1 cellular context compared by ENCODE assay signal in the genomic region with DNA sequence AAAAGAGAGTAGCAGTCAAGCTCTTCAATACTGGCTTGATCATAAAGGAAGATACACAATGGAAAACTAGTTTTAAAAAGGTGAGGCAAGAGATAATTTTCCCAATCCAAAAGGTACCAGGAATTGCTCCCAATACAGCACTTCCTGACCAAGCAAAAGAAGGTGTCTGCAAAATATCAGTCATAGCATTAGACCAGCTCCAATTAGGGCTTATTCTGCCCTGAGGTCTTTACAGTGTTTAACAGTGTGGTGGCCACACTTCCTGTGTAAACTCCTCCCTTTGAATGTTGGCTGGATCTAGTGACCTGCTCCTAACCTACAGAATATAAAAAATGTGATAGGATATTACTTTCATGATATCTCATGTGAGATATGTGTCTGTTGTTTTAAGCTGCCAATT.
TF ChIP-seq lines count a peak whose summit lies in the region.

No MANE protein-coding gene starts in this region.

TF ChIP-seq in K562, 482 proteins besides CTCF, POLR2A, EP300 and RAD21:
- TF ChIP-seq ELF2 (CRISPR knock-in tag; IDR thresholded peaks at IDR 0.05) (peak; percentile 43; the same call in 1 of the 2 replicates), THRAP3 (IDR thresholded peaks at IDR 0.05; ENCODE audit: borderline replicate concordance) (no peak), MED1 (CRISPR knock-in tag; IDR thresholded peaks at IDR 0.05; ENCODE audit: borderline replicate concordance) (no peak), MEF2D (tag; conservative IDR thresholded peaks at IDR 0.05; ENCODE audit: low read depth) (no peak), ZFP30 (CRISPR knock-in tag; IDR thresholded peaks at IDR 0.05; ENCODE audit: borderline replicate concordance) (no peak), FOXA1 (IDR thresholded peaks at IDR 0.05; ENCODE audit: borderline replicate concordance) (no peak), ZNF717 (CRISPR knock-in tag; IDR thresholded peaks at IDR 0.05) (no peak), ZNF175 (CRISPR knock-in tag; IDR thresholded peaks at IDR 0.05; ENCODE audit: low read depth) (0 out of 2 replicates have a peak, but pooled peaks have one; percentile 27), FOXK1 (CRISPR knock-in tag; IDR thresholded peaks at IDR 0.05; ENCODE audit: borderline replicate concordance) (no peak), MCM5 (IDR thresholded peaks at IDR 0.05; ENCODE audit: low read depth) (no peak), PRMT5 (CRISPR knock-in tag; IDR thresholded peaks at IDR 0.05) (no peak), GABPB1 (CRISPR knock-in tag; IDR thresholded peaks at IDR 0.05) (no peak), ZNF124 (CRISPR knock-in tag; IDR thresholded peaks at IDR 0.05) (no peak), ETV1 (tag; conservative IDR thresholded peaks at IDR 0.05; ENCODE audit: low read depth) (peak; percentile 41; the same call in 1 of the 2 replicates), CREM (IDR thresholded peaks at IDR 0.05; ENCODE audit: low read depth) (no peak), TRIM28 (IDR thresholded peaks at IDR 0.05) (no peak), NFRKB (IDR thresholded peaks at IDR 0.05; ENCODE audit: low read depth) (no peak), E2F3 (CRISPR knock-in tag; IDR thresholded peaks at IDR 0.05) (no peak), POLR2AphosphoS2 (IDR thresholded peaks at IDR 0.05; ENCODE audit: low read length) (no peak), ZNF311 (CRISPR knock-in tag; IDR thresholded peaks at IDR 0.05) (0 out of 2 replicates have a peak, but pooled peaks have one; percentile 46), TEAD1 (CRISPR knock-in tag; IDR thresholded peaks at IDR 0.05) (no peak), ZNF77 (CRISPR knock-in tag; IDR thresholded peaks at IDR 0.05) (no peak), MAZ (CRISPR knock-in tag; conservative IDR thresholded peaks at IDR 0.05 in 1 of 2, IDR thresholded peaks at IDR 0.05 in 1 of 2) (0 out of 4 replicates have a peak, but pooled peaks of 1 of the 2 experiments have one; percentile 35), GABPA (tag; conservative IDR thresholded peaks at IDR 0.05; ENCODE audit: low read depth) (peak; percentile 59), PPARD (CRISPR knock-in tag; IDR thresholded peaks at IDR 0.05) (no peak), NONO (IDR thresholded peaks at IDR 0.05; ENCODE audit: low read depth in 2 of 2, low read length in 1 of 2) (no peak), ELF4 (CRISPR knock-in tag; IDR thresholded peaks at IDR 0.05) (no peak)
- TF ChIP-seq, protein P1, sequence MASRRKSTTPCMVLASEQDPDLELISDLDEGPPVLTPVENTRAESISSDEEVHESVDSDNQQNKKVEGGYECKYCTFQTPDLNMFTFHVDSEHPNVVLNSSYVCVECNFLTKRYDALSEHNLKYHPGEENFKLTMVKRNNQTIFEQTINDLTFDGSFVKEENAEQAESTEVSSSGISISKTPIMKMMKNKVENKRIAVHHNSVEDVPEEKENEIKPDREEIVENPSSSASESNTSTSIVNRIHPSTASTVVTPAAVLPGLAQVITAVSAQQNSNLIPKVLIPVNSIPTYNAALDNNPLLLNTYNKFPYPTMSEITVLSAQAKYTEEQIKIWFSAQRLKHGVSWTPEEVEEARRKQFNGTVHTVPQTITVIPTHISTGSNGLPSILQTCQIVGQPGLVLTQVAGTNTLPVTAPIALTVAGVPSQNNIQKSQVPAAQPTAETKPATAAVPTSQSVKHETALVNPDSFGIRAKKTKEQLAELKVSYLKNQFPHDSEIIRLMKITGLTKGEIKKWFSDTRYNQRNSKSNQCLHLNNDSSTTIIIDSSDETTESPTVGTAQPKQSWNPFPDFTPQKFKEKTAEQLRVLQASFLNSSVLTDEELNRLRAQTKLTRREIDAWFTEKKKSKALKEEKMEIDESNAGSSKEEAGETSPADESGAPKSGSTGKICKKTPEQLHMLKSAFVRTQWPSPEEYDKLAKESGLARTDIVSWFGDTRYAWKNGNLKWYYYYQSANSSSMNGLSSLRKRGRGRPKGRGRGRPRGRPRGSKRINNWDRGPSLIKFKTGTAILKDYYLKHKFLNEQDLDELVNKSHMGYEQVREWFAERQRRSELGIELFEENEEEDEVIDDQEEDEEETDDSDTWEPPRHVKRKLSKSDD (conservative IDR thresholded peaks at IDR 0.05; ENCODE audit: low read length), result no peak
- TF ChIP-seq, protein P2, sequence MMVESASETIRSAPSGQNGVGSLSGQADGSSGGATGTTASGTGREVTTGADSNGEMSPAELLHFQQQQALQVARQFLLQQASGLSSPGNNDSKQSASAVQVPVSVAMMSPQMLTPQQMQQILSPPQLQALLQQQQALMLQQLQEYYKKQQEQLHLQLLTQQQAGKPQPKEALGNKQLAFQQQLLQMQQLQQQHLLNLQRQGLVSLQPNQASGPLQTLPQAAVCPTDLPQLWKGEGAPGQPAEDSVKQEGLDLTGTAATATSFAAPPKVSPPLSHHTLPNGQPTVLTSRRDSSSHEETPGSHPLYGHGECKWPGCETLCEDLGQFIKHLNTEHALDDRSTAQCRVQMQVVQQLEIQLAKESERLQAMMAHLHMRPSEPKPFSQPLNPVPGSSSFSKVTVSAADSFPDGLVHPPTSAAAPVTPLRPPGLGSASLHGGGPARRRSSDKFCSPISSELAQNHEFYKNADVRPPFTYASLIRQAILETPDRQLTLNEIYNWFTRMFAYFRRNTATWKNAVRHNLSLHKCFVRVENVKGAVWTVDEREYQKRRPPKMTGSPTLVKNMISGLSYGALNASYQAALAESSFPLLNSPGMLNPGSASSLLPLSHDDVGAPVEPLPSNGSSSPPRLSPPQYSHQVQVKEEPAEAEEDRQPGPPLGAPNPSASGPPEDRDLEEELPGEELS (CRISPR knock-in tag; IDR thresholded peaks at IDR 0.05; ENCODE audit: borderline replicate concordance), result no peak
- TF ChIP-seq, protein P3, sequence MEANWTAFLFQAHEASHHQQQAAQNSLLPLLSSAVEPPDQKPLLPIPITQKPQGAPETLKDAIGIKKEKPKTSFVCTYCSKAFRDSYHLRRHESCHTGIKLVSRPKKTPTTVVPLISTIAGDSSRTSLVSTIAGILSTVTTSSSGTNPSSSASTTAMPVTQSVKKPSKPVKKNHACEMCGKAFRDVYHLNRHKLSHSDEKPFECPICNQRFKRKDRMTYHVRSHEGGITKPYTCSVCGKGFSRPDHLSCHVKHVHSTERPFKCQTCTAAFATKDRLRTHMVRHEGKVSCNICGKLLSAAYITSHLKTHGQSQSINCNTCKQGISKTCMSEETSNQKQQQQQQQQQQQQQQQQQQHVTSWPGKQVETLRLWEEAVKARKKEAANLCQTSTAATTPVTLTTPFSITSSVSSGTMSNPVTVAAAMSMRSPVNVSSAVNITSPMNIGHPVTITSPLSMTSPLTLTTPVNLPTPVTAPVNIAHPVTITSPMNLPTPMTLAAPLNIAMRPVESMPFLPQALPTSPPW (CRISPR knock-in tag; IDR thresholded peaks at IDR 0.05), result no peak
- TF ChIP-seq, protein P4, sequence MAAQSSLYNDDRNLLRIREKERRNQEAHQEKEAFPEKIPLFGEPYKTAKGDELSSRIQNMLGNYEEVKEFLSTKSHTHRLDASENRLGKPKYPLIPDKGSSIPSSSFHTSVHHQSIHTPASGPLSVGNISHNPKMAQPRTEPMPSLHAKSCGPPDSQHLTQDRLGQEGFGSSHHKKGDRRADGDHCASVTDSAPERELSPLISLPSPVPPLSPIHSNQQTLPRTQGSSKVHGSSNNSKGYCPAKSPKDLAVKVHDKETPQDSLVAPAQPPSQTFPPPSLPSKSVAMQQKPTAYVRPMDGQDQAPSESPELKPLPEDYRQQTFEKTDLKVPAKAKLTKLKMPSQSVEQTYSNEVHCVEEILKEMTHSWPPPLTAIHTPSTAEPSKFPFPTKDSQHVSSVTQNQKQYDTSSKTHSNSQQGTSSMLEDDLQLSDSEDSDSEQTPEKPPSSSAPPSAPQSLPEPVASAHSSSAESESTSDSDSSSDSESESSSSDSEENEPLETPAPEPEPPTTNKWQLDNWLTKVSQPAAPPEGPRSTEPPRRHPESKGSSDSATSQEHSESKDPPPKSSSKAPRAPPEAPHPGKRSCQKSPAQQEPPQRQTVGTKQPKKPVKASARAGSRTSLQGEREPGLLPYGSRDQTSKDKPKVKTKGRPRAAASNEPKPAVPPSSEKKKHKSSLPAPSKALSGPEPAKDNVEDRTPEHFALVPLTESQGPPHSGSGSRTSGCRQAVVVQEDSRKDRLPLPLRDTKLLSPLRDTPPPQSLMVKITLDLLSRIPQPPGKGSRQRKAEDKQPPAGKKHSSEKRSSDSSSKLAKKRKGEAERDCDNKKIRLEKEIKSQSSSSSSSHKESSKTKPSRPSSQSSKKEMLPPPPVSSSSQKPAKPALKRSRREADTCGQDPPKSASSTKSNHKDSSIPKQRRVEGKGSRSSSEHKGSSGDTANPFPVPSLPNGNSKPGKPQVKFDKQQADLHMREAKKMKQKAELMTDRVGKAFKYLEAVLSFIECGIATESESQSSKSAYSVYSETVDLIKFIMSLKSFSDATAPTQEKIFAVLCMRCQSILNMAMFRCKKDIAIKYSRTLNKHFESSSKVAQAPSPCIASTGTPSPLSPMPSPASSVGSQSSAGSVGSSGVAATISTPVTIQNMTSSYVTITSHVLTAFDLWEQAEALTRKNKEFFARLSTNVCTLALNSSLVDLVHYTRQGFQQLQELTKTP (IDR thresholded peaks at IDR 0.05; ENCODE audit: low read depth in 1 of 2, partially characterized antibody in 2 of 2), result no peak
- TF ChIP-seq, protein P5, sequence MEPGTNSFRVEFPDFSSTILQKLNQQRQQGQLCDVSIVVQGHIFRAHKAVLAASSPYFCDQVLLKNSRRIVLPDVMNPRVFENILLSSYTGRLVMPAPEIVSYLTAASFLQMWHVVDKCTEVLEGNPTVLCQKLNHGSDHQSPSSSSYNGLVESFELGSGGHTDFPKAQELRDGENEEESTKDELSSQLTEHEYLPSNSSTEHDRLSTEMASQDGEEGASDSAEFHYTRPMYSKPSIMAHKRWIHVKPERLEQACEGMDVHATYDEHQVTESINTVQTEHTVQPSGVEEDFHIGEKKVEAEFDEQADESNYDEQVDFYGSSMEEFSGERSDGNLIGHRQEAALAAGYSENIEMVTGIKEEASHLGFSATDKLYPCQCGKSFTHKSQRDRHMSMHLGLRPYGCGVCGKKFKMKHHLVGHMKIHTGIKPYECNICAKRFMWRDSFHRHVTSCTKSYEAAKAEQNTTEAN (CRISPR knock-in tag; IDR thresholded peaks at IDR 0.05), result no peak
